ENCODE assay signal across 8 cellular contexts in genomic region chr2:170973492-170974303, GRCh38. TPM values are rescaled to one million over a fixed set of nuclear protein-coding genes. Genes with fewer than 3 reads are reported as not detected.
DNase-seq lines count a peak whose midpoint lies in the region; ATAC-seq, FAIRE-seq and TF ChIP-seq lines count a peak whose summit lies in the region.

No MANE protein-coding gene starts in this region.

- H3K36me3 ChIP-seq in bronchial epithelial cell (ENCODE audit: control insufficient read depth, insufficient read depth, low read length), result no peaks in the 10 kb centered on the region

- H3K27me3 ChIP-seq in bronchial epithelial cell (ENCODE audit: control insufficient read depth, insufficient read depth, low read length), result no peaks in the 10 kb centered on the region

- H3K4me3 ChIP-seq in WI38 (ENCODE audit: low read depth, low read length), result peak overlapping the region; percentile 72
- H3K4me3 ChIP-seq in bronchial epithelial cell (ENCODE audit: low read depth, low read length), result peak overlapping the region; percentile 64

- FAIRE-seq in bronchial epithelial cell (lab: Jason Lieb, UNC), result no peak

- DNase-seq in 8988T (peak; percentile 91), NCI-H2107 (lab: John Stamatoyannopoulos, UW) (peak; percentile 76), bronchial epithelial cell (ENCODE audit: low read depth) (no peak), inferior parietal cortex (ENCODE audit: extremely low spot score) (peak; percentile 85), smooth muscle cell of the brain vasculature (ENCODE audit: low read depth, low spot score) (peak; percentile 46)

- ATAC-seq in GM18502 (IDR thresholded peaks at IDR 0.05; ENCODE audit: poor library complexity, unreplicated experiment), result peak; percentile 95
- peak; percentile 83 for ATAC-seq in HG02943 (IDR thresholded peaks at IDR 0.05; ENCODE audit: low read depth, unreplicated experiment)

- TF ChIP-seq CTCF in WI38 (IDR thresholded peaks at IDR 0.05; ENCODE audit: low read depth, low read length), result peak; percentile 70
- TF ChIP-seq CTCF in bronchial epithelial cell (IDR thresholded peaks at IDR 0.05; ENCODE audit: insufficient read depth, low read length, severe bottlenecking), result peak; percentile 77

RNA-seq across cellular contexts. Expression of gene GORASP2, which starts 44.6 kb away (rescaled TPM):
- total RNA-seq in bronchial epithelial cell, result 30.1 and 34.2 TPM in 2 replicates
